12 cellular contexts compared by ENCODE assay signal in genomic region chr15:27884726-27885125, GRCh38.
DNase-seq lines count a peak whose midpoint lies in the region; ATAC-seq and TF ChIP-seq lines count a peak whose summit lies in the region.
"Had no signal": no experiment of that assay in that cellular context is flagged by ENCODE, and none has a peak within 500 bp of the region (broad histone marks: within the 10 kb centered on the region; RNA-seq: fewer than 3 reads in every experiment).

No MANE protein-coding gene starts in this region.

- H3K4me1 ChIP-seq in PC-3 (ENCODE audit: insufficient read depth, low read length) = no peaks in the 10 kb centered on the region
- H3K4me1 ChIP-seq: BLaER1 treated with 17β-estradiol and CSF1 and Interleukin-3, amounts not matched to agents 10 nM and 100 nM had no signal

- H3K36me3 ChIP-seq in PC-3 (ENCODE audit: low read depth, low read length) = no peaks in the 10 kb centered on the region
- H3K36me3 ChIP-seq: BLaER1 treated with 17β-estradiol and CSF1 and Interleukin-3, amounts not matched to agents 10 nM and 100 nM had no signal

- intact Hi-C loops in PC-3 (cut with micrococcal nuclease) = no loop called here

- no TSS peak for BruUV-seq in PC-3 (replicated peaks; lab: Mats Ljungman, UMichigan)

- H3K9me2 ChIP-seq in PC-3 (replicated peaks; ENCODE audit: low read length) = no peaks in the 10 kb centered on the region

- DNase-seq in epithelial cell of prostate (ENCODE audit: low read depth, low spot score) = no peak
- peak; percentile 78 for DNase-seq in foreskin melanocyte
- DNase-seq in midbrain (lab: John Stamatoyannopoulos, UW) = peak; percentile 0
- DNase-seq in PC-3 = no peak
- DNase-seq in activated CD4-positive, alpha-beta T cell treated with anti-CD3 and anti-CD28 coated beads, Interleukin-2, amount 50 U/mL, for 4 hours = no peak
- DNase-seq: CD8-positive, alpha-beta T cell; COR-L47; DMS 273 treated with DMSO at 0.1 percent for 48 hours; H9 had no signal

- H4K20me1 ChIP-seq in PC-3 (ENCODE audit: low read length) = no peaks in the 10 kb centered on the region
- H4K20me1 ChIP-seq: BLaER1 treated with 17β-estradiol and CSF1 and Interleukin-3, amounts not matched to agents 10 nM and 100 nM had no signal

- H3K4me3 ChIP-seq in PC-3 (ENCODE audit: low read length) = no peak overlapping the region
- H3K4me3 ChIP-seq: BLaER1 treated with 17β-estradiol and CSF1 and Interleukin-3, amounts not matched to agents 10 nM and 100 nM had no signal

- H3K27ac ChIP-seq in epithelial cell of prostate (peak overlapping the region; percentile 67), PC-3 (ENCODE audit: low read length) (no peak overlapping the region)
- H3K27ac ChIP-seq: BLaER1 treated with 17β-estradiol and CSF1 and Interleukin-3, amounts not matched to agents 10 nM and 100 nM had no signal

- no peaks in the 10 kb centered on the region for H3K27me3 ChIP-seq in PC-3 (ENCODE audit: low read length)
- H3K27me3 ChIP-seq: BLaER1 treated with 17β-estradiol and CSF1 and Interleukin-3, amounts not matched to agents 10 nM and 100 nM had no signal

- 0 out of 2 replicates have a peak, but pooled peaks cover 17% of the 10 kb centered on the region for H3K9me3 ChIP-seq in PC-3 (ENCODE audit: low read length)

- no peak overlapping the region for H3K9ac ChIP-seq in PC-3 (ENCODE audit: low read length)
- H3K9ac ChIP-seq: BLaER1 treated with 17β-estradiol and CSF1 and Interleukin-3, amounts not matched to agents 10 nM and 100 nM had no signal

- no peaks in the 10 kb centered on the region for H3F3A ChIP-seq in PC-3 (ENCODE audit: low read length, unreplicated experiment)

- CTCF ChIA-PET in PC-3 (lab: Charles Lee) = no interaction called here

- H2AFZ ChIP-seq in PC-3 (ENCODE audit: low read length) = no peak overlapping the region

- H3K4me2 ChIP-seq in PC-3 (ENCODE audit: low read length) = no peak overlapping the region
- H3K4me2 ChIP-seq: BLaER1 treated with 17β-estradiol and CSF1 and Interleukin-3, amounts not matched to agents 10 nM and 100 nM had no signal

- POLR2A ChIA-PET in PC-3 (lab: Charles Lee; ENCODE audit: unreplicated experiment) = no interaction called here

- no peaks in the 10 kb centered on the region for H3K79me2 ChIP-seq in PC-3 (ENCODE audit: low read length)

- TF ChIP-seq CTCF in PC-3 (conservative IDR thresholded peaks at IDR 0.05; ENCODE audit: low read depth, low read length) = no peak

- ATAC-seq in PC-3 (no peak), GM18858 (IDR thresholded peaks at IDR 0.05; ENCODE audit: unreplicated experiment) (no peak)
- ATAC-seq: CD8-positive, alpha-beta T cell; HepG2 had no signal

Comparison
In these comparisons a context has a peak if more than half of its experiments do, and no peak if none do; other contexts are left out.
1. DNase-seq: peak in foreskin melanocyte (single experiment) and midbrain (single experiment); none in epithelial cell of prostate (single experiment), PC-3 (single experiment) and activated CD4-positive, alpha-beta T cell treated with anti-CD3 and anti-CD28 coated beads, Interleukin-2, amount 50 U/mL, for 4 hours (0 of 2).